25 cellular contexts compared by ENCODE assay signal in the genomic region with DNA sequence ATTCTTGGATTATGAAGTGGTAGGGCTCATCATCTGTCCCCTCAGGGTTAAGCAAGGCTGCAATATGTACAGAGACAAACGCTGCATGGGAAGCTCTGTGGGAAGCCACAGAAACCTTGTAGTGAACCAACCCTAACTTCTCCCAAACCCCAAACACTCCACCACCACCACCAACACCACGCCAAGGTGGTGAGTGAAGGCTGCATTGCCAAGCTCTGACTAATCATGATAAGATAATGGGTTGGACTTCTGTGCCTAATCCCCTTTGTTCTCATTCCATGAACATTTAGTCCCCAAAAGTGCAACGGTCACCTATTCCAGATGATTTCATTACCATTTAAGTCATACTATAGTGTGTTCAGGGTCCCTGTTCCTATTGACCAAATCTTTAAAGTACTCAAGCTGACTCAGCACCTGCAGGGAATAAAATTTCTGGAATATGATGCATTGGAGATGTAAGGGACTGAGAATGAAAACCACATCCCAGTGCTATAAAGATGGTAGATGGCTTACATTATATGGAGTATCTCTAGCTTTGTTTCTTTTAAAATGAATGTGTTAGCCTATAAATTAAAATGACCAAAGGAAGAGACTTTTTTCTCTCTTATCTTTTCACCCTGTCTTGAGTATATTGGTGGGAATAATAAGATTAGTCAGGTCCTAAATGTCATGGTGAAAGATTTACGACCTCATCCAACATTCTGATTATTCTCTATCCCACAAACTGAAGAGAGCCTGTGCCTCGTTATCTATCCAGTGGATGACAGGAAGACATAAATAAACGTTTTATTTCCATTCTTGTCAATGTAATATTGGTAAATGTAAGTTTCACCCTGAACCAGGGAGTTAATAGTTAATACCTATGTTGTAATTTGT. TPM values are rescaled to one million over a fixed set of nuclear protein-coding genes. Genes with fewer than 3 reads are reported as not detected.
A peak's percentile ranks its signal among the peaks of the same experiment; 100 is the strongest.
DNase-seq lines count a peak whose midpoint lies in the region; ATAC-seq, FAIRE-seq and TF ChIP-seq lines count a peak whose summit lies in the region.
"Had no signal": no experiment of that assay in that cellular context is flagged by ENCODE, and none has a peak within 500 bp of the region (broad histone marks: within the 10 kb centered on the region; RNA-seq: fewer than 3 reads in every experiment).

No MANE protein-coding gene starts in this region.

- H3K36me3 Mint-ChIP-seq in Caco-2 (ENCODE audit: insufficient read depth, unreplicated experiment) = no peaks in the 10 kb centered on the region
- no peaks in the 10 kb centered on the region for H3K36me3 Mint-ChIP-seq in activated CD4-positive, alpha-beta T cell treated with anti-CD3 and anti-CD28 coated beads, Interleukin-2, amount 10 ng/mL, durations not matched to agents 7 days and 5 days (ENCODE audit: low read depth)
- H3K36me3 Mint-ChIP-seq: CD14-positive monocyte; CD8-positive, alpha-beta memory T cell; IgD-negative memory B cell had no signal

- no peak overlapping the region for H3K27ac Mint-ChIP-seq in Caco-2 (ENCODE audit: unreplicated experiment)
- H3K27ac Mint-ChIP-seq in activated CD4-positive, alpha-beta T cell treated with anti-CD3 and anti-CD28 coated beads, Interleukin-2, amount 10 ng/mL, durations not matched to agents 7 days and 5 days = no peak overlapping the region
- H3K27ac Mint-ChIP-seq: CD14-positive monocyte; CD8-positive, alpha-beta memory T cell; GM23338; IgD-negative memory B cell had no signal

- no peak overlapping the region for H3K4me3 Mint-ChIP-seq in Caco-2 (ENCODE audit: unreplicated experiment)
- no peak overlapping the region for H3K4me3 Mint-ChIP-seq in activated CD4-positive, alpha-beta T cell treated with anti-CD3 and anti-CD28 coated beads, Interleukin-2, amount 10 ng/mL, durations not matched to agents 7 days and 5 days
- H3K4me3 Mint-ChIP-seq: CD14-positive monocyte; CD8-positive, alpha-beta memory T cell; GM23338; H9; IgD-negative memory B cell had no signal

- no peaks in the 10 kb centered on the region for H3K36me3 ChIP-seq in Caco-2 (ENCODE audit: control insufficient read depth, insufficient read depth, low read length)
- H3K36me3 ChIP-seq: BE2C had no signal

- FAIRE-seq in RCC 7860 (lab: Jason Lieb, UNC) = peak; percentile 53

- DNase-seq in HEK293T (ENCODE audit: extremely low spot score) = no peak
- DNase-seq in RCC 7860 (ENCODE audit: low spot score) = peak; percentile 93
- DNase-seq in foreskin keratinocyte = peak in 1 of 2 donors; percentile 41
- DNase-seq in dedifferentiated amniotic fluid mesenchymal stem cell (ENCODE audit: extremely low spot score) = no peak
- DNase-seq in Caco-2 = no peak
- no peak for DNase-seq in activated CD4-positive, alpha-beta T cell treated with anti-CD3 and anti-CD28 coated beads, Interleukin-2, amount 10 ng/mL, durations not matched to agents 7 days and 5 days
- DNase-seq: ACHN; BE2C; CD8-positive, alpha-beta memory T cell; DMS153; DND-41; H9; NCI-H1092 treated with DMSO at 0.1 percent for 48 hours; NCI-H1436; NCI-H187; NCI-H526; NCI-H82; SHP77; T-helper 1 cell had no signal

- H3K9me3 Mint-ChIP-seq in Caco-2 (ENCODE audit: unreplicated experiment) = no peaks in the 10 kb centered on the region
- no peaks in the 10 kb centered on the region for H3K9me3 Mint-ChIP-seq in activated CD4-positive, alpha-beta T cell treated with anti-CD3 and anti-CD28 coated beads, Interleukin-2, amount 10 ng/mL, durations not matched to agents 7 days and 5 days
- H3K9me3 Mint-ChIP-seq: GM23338, H9 had no signal

- ATAC-seq in foreskin keratinocyte = peak; percentile 73
- no peak for ATAC-seq in HG02642 (IDR thresholded peaks at IDR 0.05; ENCODE audit: poor library complexity, unreplicated experiment)
- ATAC-seq: GM23338 had no signal

- H3K9me3 ChIP-seq in Caco-2 = no peaks in the 10 kb centered on the region
- H3K9me3 ChIP-seq: BE2C had no signal

- no peak overlapping the region for H3K27ac ChIP-seq in foreskin keratinocyte
- H3K27ac ChIP-seq: RWPE1 had no signal

- POLR2A ChIA-PET in HEK293T (lab: Yijun Ruan, JAX) (no interaction called here), Caco-2 (lab: Charles Lee) (no interaction called here)
- POLR2A ChIA-PET in activated CD4-positive, alpha-beta T cell treated with anti-CD3 and anti-CD28 coated beads, Interleukin-2, amount 10 ng/mL, durations not matched to agents 7 days and 5 days (lab: Charles Lee) = no interaction called here

- H3K4me1 ChIP-seq in foreskin keratinocyte = no peaks in the 10 kb centered on the region
- peaks cover 16% of the 10 kb centered on the region for H3K4me1 ChIP-seq in Caco-2
- H3K4me1 ChIP-seq: BE2C had no signal

- H3K4me3 ChIP-seq in Caco-2 (ENCODE audit: low read depth, low read length) = no peak overlapping the region
- H3K4me3 ChIP-seq: GM23338 had no signal

- intact Hi-C loops in Caco-2 (cut with micrococcal nuclease; ENCODE audit: unreplicated experiment) = no loop called here

- CTCF ChIA-PET in HEK293T (lab: Yijun Ruan, JAX) (no interaction called here), Caco-2 (lab: Charles Lee) (no interaction called here)
- CTCF ChIA-PET in activated CD4-positive, alpha-beta T cell treated with anti-CD3 and anti-CD28 coated beads, Interleukin-2, amount 10 ng/mL, durations not matched to agents 7 days and 5 days (lab: Charles Lee) = no interaction called here

- BruUV-seq in Caco-2 (replicated peaks; lab: Mats Ljungman, UMichigan) = no TSS peak

- no peaks in the 10 kb centered on the region for H3K27me3 Mint-ChIP-seq in Caco-2 (ENCODE audit: insufficient read depth, unreplicated experiment)
- no peaks in the 10 kb centered on the region for H3K27me3 Mint-ChIP-seq in activated CD4-positive, alpha-beta T cell treated with anti-CD3 and anti-CD28 coated beads, Interleukin-2, amount 10 ng/mL, durations not matched to agents 7 days and 5 days
- H3K27me3 Mint-ChIP-seq: IgD-negative memory B cell had no signal

- H3K27me3 ChIP-seq in foreskin keratinocyte (no peaks in the 10 kb centered on the region), Caco-2 (replicated peaks; ENCODE audit: control insufficient read depth, insufficient read depth, low read length) (no peaks in the 10 kb centered on the region)
- H3K27me3 ChIP-seq: BE2C had no signal

- no peak for TF ChIP-seq CTCF in foreskin keratinocyte (conservative IDR thresholded peaks at IDR 0.05)
- TF ChIP-seq CTCF in Caco-2 (IDR thresholded peaks at IDR 0.05; ENCODE audit: insufficient read depth in 1 of 2, low read depth in 1 of 2, low read length in 1 of 2, severe bottlenecking in 1 of 2, unreplicated experiment in 1 of 2) = no peak

- no peaks in the 10 kb centered on the region for H3K4me1 Mint-ChIP-seq in Caco-2 (ENCODE audit: low read depth, unreplicated experiment)
- H3K4me1 Mint-ChIP-seq in activated CD4-positive, alpha-beta T cell treated with anti-CD3 and anti-CD28 coated beads, Interleukin-2, amount 10 ng/mL, durations not matched to agents 7 days and 5 days = no peaks in the 10 kb centered on the region
- H3K4me1 Mint-ChIP-seq: CD14-positive monocyte; CD8-positive, alpha-beta memory T cell; IgD-negative memory B cell had no signal

TF ChIP-seq in HEK293T, 16 proteins besides CTCF, POLR2A, EP300 and RAD21:
- no peak for TF ChIP-seq FOXA1 (IDR thresholded peaks at IDR 0.05)
- TF ChIP-seq, protein P1, sequence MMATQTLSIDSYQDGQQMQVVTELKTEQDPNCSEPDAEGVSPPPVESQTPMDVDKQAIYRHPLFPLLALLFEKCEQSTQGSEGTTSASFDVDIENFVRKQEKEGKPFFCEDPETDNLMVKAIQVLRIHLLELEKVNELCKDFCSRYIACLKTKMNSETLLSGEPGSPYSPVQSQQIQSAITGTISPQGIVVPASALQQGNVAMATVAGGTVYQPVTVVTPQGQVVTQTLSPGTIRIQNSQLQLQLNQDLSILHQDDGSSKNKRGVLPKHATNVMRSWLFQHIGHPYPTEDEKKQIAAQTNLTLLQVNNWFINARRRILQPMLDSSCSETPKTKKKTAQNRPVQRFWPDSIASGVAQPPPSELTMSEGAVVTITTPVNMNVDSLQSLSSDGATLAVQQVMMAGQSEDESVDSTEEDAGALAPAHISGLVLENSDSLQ (IDR thresholded peaks at IDR 0.05) = peak; percentile 59
- TF ChIP-seq HDGF (IDR thresholded peaks at IDR 0.05; ENCODE audit: borderline replicate concordance) = no peak
- TF ChIP-seq ARNT (IDR thresholded peaks at IDR 0.05) = no peak

RNA-seq across cellular contexts. Expression of a gene that starts 22.6 kb away (rescaled TPM):
- 7.3 and 8.0 TPM in 2 replicates for total RNA-seq in foreskin keratinocyte
- 4.2 and 5.0 TPM in 2 replicates for polyA plus RNA-seq in foreskin keratinocyte
- total RNA-seq in Caco-2 (2022) = 1.3 and 1.8 TPM in 2 replicates
- not detected for total RNA-seq in activated CD4-positive, alpha-beta T cell treated with anti-CD3 and anti-CD28 coated beads, Interleukin-2, amount 10 ng/mL, durations not matched to agents 7 days and 5 days
- total RNA-seq: CD8-positive, alpha-beta memory T cell; SK-MEL-5 had no signal
- polyA plus RNA-seq: CD14-positive monocyte; CD8-positive, alpha-beta memory T cell; IgD-negative memory B cell had no signal
